2 cellular contexts compared by ENCODE assay signal in the genomic region with DNA sequence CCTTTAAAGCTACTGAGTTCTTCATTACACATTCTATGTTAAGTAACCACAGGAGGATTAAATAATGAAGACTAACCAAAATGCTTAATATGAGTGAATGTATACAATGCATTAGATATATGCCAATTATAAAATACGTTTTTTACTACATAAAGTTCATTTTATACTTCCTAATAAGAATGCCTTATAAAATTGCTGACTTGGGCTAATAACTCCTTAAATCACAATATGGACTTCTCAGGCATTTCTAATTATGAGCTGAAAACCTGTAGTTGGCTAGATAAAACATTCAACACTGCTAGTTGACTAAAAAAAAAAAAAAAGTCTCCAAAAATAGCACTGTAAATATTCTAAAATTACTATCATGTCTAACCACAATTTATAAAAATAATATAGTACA.
A peak's percentile ranks its signal among the peaks of the same experiment; 100 is the strongest.
TF ChIP-seq lines count a peak whose summit lies in the region.

No MANE protein-coding gene starts in this region.

TF ChIP-seq in A549, 52 proteins besides CTCF, POLR2A, EP300 and RAD21:
- TF ChIP-seq MAFK (IDR thresholded peaks at IDR 0.05; ENCODE audit: partially characterized antibody): peak; percentile 19
- TF ChIP-seq HDAC2 (IDR thresholded peaks at IDR 0.05): no peak
- no peak for TF ChIP-seq CEBPB (IDR thresholded peaks at IDR 0.05)
- TF ChIP-seq, protein P1, sequence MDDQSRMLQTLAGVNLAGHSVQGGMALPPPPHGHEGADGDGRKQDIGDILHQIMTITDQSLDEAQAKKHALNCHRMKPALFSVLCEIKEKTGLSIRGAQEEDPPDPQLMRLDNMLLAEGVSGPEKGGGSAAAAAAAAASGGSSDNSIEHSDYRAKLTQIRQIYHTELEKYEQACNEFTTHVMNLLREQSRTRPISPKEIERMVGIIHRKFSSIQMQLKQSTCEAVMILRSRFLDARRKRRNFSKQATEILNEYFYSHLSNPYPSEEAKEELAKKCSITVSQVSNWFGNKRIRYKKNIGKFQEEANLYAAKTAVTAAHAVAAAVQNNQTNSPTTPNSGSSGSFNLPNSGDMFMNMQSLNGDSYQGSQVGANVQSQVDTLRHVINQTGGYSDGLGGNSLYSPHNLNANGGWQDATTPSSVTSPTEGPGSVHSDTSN (IDR thresholded peaks at IDR 0.05): no peak

TF ChIP-seq in GM12878, 131 proteins besides CTCF, POLR2A, EP300 and RAD21:
- TF ChIP-seq MEF2B (IDR thresholded peaks at IDR 0.05; ENCODE audit: partially characterized antibody, poor library complexity, severe bottlenecking) (peak; percentile 32), EGR1 (IDR thresholded peaks at IDR 0.05; ENCODE audit: borderline replicate concordance in 1 of 2, low read depth in 2 of 2, low read length in 2 of 2) (no peak), MEF2A (IDR thresholded peaks at IDR 0.05; ENCODE audit: insufficient read depth, low read depth, low read length) (no peak), ZNF207 (IDR thresholded peaks at IDR 0.05; ENCODE audit: borderline replicate concordance) (no peak), ETV6 (conservative IDR thresholded peaks at IDR 0.05 in 1 of 2, IDR thresholded peaks at IDR 0.05 in 1 of 2; ENCODE audit: borderline replicate concordance in 1 of 2, low read depth in 1 of 2) (no peak), PAX8 (IDR thresholded peaks at IDR 0.05) (no peak)
- TF ChIP-seq, protein P2, sequence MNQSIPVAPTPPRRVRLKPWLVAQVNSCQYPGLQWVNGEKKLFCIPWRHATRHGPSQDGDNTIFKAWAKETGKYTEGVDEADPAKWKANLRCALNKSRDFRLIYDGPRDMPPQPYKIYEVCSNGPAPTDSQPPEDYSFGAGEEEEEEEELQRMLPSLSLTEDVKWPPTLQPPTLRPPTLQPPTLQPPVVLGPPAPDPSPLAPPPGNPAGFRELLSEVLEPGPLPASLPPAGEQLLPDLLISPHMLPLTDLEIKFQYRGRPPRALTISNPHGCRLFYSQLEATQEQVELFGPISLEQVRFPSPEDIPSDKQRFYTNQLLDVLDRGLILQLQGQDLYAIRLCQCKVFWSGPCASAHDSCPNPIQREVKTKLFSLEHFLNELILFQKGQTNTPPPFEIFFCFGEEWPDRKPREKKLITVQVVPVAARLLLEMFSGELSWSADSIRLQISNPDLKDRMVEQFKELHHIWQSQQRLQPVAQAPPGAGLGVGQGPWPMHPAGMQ (IDR thresholded peaks at IDR 0.05; ENCODE audit: borderline replicate concordance): no peak
TF ChIP-seq in GM12878: peak in this region for 1.
